10 cellular contexts compared by ENCODE assay signal in genomic region chr2:217105733-217106649, GRCh38.
A peak's percentile ranks its signal among the peaks of the same experiment; 100 is the strongest.
DNase-seq lines count a peak whose midpoint lies in the region; ATAC-seq, FAIRE-seq and TF ChIP-seq lines count a peak whose summit lies in the region.
"Had no signal": no experiment of that assay in that cellular context is flagged by ENCODE, and none has a peak within 500 bp of the region (broad histone marks: within the 10 kb centered on the region; RNA-seq: fewer than 3 reads in every experiment).

No MANE protein-coding gene starts in this region.

- no peak for FAIRE-seq in small intestine (lab: Jason Lieb, UNC)

- WGBS in mesodermal cell (ENCODE audit: insufficient coverage in 2 of 2), 2 experiments = 65 to 86% methylated on average over 2 to 3 of the region's 5 CpGs
- 59 to 74% (median 71%) methylated on average over 5 of the region's 5 CpGs for WGBS in small intestine, 3 donors

- ATAC-seq in HG02870 (IDR thresholded peaks at IDR 0.05; ENCODE audit: unreplicated experiment) = no peak
- ATAC-seq: effector memory CD8-positive, alpha-beta T cell had no signal

- CTCF ChIA-PET in BJ (lab: Yijun Ruan, JAX) = interaction anchor here (1.4 to 2.5 kb wide), 3 partner anchors 20 to 408 kb away, joined by 4 to 13 read pairs (median 9); no protein-coding TSS in a partner anchor

- POLR2A ChIA-PET in BJ (lab: Charles Lee) = interaction anchor here (0.6 to 1.1 kb wide), 7 partner anchors 11 to 1645 kb away, joined by 3 to 21 read pairs (median 3); no protein-coding TSS in a partner anchor

- H3K27ac ChIP-seq in mesodermal cell (ENCODE audit: low read depth, low read length, severe bottlenecking) (peak overlapping the region; percentile 94), small intestine (ENCODE audit: low read depth in 1 of 2, low read length in 1 of 2) (peak overlapping the region in 1 of 2 donors; percentile 24)
- H3K27ac ChIP-seq: SK-N-MC had no signal

- H3K36me3 ChIP-seq in BJ (ENCODE audit: control insufficient read depth, insufficient read depth, low read length) (no peaks in the 10 kb centered on the region), mesodermal cell (ENCODE audit: control insufficient read depth, insufficient read depth, low read length) (no peaks in the 10 kb centered on the region), small intestine (ENCODE audit: control insufficient read depth in 2 of 2, insufficient read depth in 2 of 2, low read length in 2 of 2) (no peaks in the 10 kb centered on the region)

- H3K9me3 ChIP-seq in mesodermal cell (ENCODE audit: control insufficient read depth, low read length) = no peaks in the 10 kb centered on the region
- H3K9me3 ChIP-seq in small intestine (ENCODE audit: control insufficient read depth, low read depth) = no peaks in the 10 kb centered on the region

- H3K4me1 ChIP-seq in mesodermal cell (ENCODE audit: control insufficient read depth, insufficient read depth, low read length, poor library complexity, severe bottlenecking) (peaks cover 39% of the 10 kb centered on the region), small intestine (ENCODE audit: control insufficient read depth in 2 of 2, insufficient read depth in 1 of 2, low read depth in 1 of 2, low read length in 1 of 2) (no peaks in the 10 kb centered on the region)

- no peak for TF ChIP-seq CTCF in BJ (IDR thresholded peaks at IDR 0.05; ENCODE audit: insufficient read depth, low read depth, low read length)

- DNase-seq in BJ (ENCODE audit: low read depth) = peak; percentile 91
- DNase-seq in LHCN-M2 (ENCODE audit: low read depth) = peak; percentile 97
- DNase-seq in astrocyte of the hippocampus (ENCODE audit: low read depth, low spot score) = peak; percentile 94
- no peak for DNase-seq in activated CD4-positive, CD25-positive, alpha-beta regulatory T cell (lab: John Stamatoyannopoulos, UW)
- no peak for DNase-seq in hypothalamus (lab: John Stamatoyannopoulos, UW)
- DNase-seq in small intestine = no peak
- DNase-seq: effector memory CD8-positive, alpha-beta T cell had no signal

- H3K4me3 ChIP-seq in BJ (ENCODE audit: low read depth, low read length) = no peak overlapping the region
- no peak overlapping the region for H3K4me3 ChIP-seq in mesodermal cell (ENCODE audit: extremely low read depth, insufficient read depth, low read length, poor library complexity, severe bottlenecking)
- H3K4me3 ChIP-seq in small intestine (ENCODE audit: low read depth in 1 of 2, low read length in 2 of 2) = no peak overlapping the region
- H3K4me3 ChIP-seq: SK-N-MC had no signal

- H3K27me3 ChIP-seq in BJ (ENCODE audit: control insufficient read depth, insufficient read depth, low read length) (no peaks in the 10 kb centered on the region), small intestine (ENCODE audit: control insufficient read depth in 2 of 2, insufficient read depth in 2 of 2, low read length in 2 of 2) (no peaks in the 10 kb centered on the region)

Comparison
In these comparisons a context has a peak if more than half of its experiments do, and no peak if none do; other contexts are left out.
1. DNase-seq: peak in BJ (single experiment), LHCN-M2 (single experiment) and astrocyte of the hippocampus (single experiment); none in activated CD4-positive, CD25-positive, alpha-beta regulatory T cell (0 of 4), hypothalamus (0 of 51) and small intestine (single experiment).